ENCODE assay signal across 8 cellular contexts in genomic region chr19:12881172-12881808, GRCh38. TPM values are rescaled to one million over a fixed set of nuclear protein-coding genes. Genes with fewer than 3 reads are reported as not detected.
DNase-seq lines count a peak whose midpoint lies in the region; ATAC-seq and TF ChIP-seq lines count a peak whose summit lies in the region.

Gene DNASE2 (minus strand): TSS chr19:12881449. CDS start chr19:12881375, 74 bp downstream.

- peaks cover 34% of the 10 kb centered on the region for H3K4me1 ChIP-seq in DOHH2 (ENCODE audit: control insufficient read depth, low read length)

- peaks cover 24% of the 10 kb centered on the region for H3K9me3 Mint-ChIP-seq in nephron progenitor cell
- peaks cover 0 to 8% of the 10 kb centered on the region in 2 donors for H3K9me3 Mint-ChIP-seq in stimulated activated naive CD8-positive, alpha-beta T cell treated with anti-CD3 and anti-CD28 coated beads, Interleukin-15, amount 100 ng/mL, for 72 hours

- no peaks in the 10 kb centered on the region for H3K9me2 ChIP-seq in DOHH2 (replicated peaks; ENCODE audit: control insufficient read depth, low read length)

- peaks cover 13% of the 10 kb centered on the region for H3K79me2 ChIP-seq in DOHH2 (ENCODE audit: control insufficient read depth, low read length)

- H3K4me3 Mint-ChIP-seq in nephron progenitor cell = peak within 1 kb of the TSS; percentile 88
- H3K4me3 Mint-ChIP-seq in stimulated activated naive CD8-positive, alpha-beta T cell treated with anti-CD3 and anti-CD28 coated beads, Interleukin-15, amount 100 ng/mL, for 72 hours = peak within 1 kb of the TSS; percentile 91 to 92

- TF ChIP-seq CTCF in DOHH2 (IDR thresholded peaks at IDR 0.05; ENCODE audit: low read depth, low read length, poor library complexity, severe bottlenecking) (no peak), fibroblast of the aortic adventitia (IDR thresholded peaks at IDR 0.05; ENCODE audit: insufficient read depth, low read length) (no peak), nephron progenitor cell (IDR thresholded peaks at IDR 0.05) (no peak)

- DNase-seq in GOT3 (lab: John Stamatoyannopoulos, UW) (peak; percentile 71), LoVo (ENCODE audit: low spot score) (peak; percentile 98), SHP77 (lab: John Stamatoyannopoulos, UW) (peak; percentile 93 to 96), fibroblast of the aortic adventitia (ENCODE audit: low read depth) (peak; percentile 93), nephron progenitor cell (peak; percentile 92)
- DNase-seq in activated effector memory CD4-positive, alpha-beta T cell treated with anti-CD3 and anti-CD28 coated beads, Interleukin-2, amount 50 U/mL, for 16 hours = peak; percentile 96
- peak; percentile 83 to 91 for DNase-seq in stimulated activated naive CD8-positive, alpha-beta T cell treated with anti-CD3 and anti-CD28 coated beads, Interleukin-15, amount 100 ng/mL, for 72 hours

- peaks cover 12% of the 10 kb centered on the region for H3K9me3 ChIP-seq in DOHH2 (ENCODE audit: control insufficient read depth, insufficient read depth, low read length)

- H3K4me3 ChIP-seq in DOHH2 (ENCODE audit: low read length) (peak within 1 kb of the TSS; percentile 95), fibroblast of the aortic adventitia (ENCODE audit: low read depth, low read length) (peak within 1 kb of the TSS; percentile 88)

- H4K20me1 ChIP-seq in DOHH2 (ENCODE audit: control insufficient read depth, insufficient read depth, low read depth, low read length) = no peaks in the 10 kb centered on the region

- H3F3A ChIP-seq in DOHH2 (ENCODE audit: control insufficient read depth, insufficient read depth) = no peaks in the 10 kb centered on the region

- H3K36me3 Mint-ChIP-seq in nephron progenitor cell (ENCODE audit: low read depth) = peaks cover 5% of the 10 kb centered on the region

- H3K27ac ChIP-seq in DOHH2 (ENCODE audit: low read depth, low read length) = peak within 1 kb of the TSS; percentile 49

- H3K4me2 ChIP-seq in DOHH2 (ENCODE audit: low read length) = peak within 1 kb of the TSS; percentile 85

- peaks cover 7% of the 10 kb centered on the region for H3K36me3 ChIP-seq in DOHH2 (ENCODE audit: control insufficient read depth, low read length)

- H3K4me1 Mint-ChIP-seq in nephron progenitor cell = peaks cover 11% of the 10 kb centered on the region
- H3K4me1 Mint-ChIP-seq in stimulated activated naive CD8-positive, alpha-beta T cell treated with anti-CD3 and anti-CD28 coated beads, Interleukin-15, amount 100 ng/mL, for 72 hours = peaks cover 48% of the 10 kb centered on the region

- peak; percentile 74 for ATAC-seq in stimulated activated naive CD8-positive, alpha-beta T cell treated with anti-CD3 and anti-CD28 coated beads, Interleukin-15, amount 100 ng/mL, for 72 hours

- peaks cover 53% of the 10 kb centered on the region for H3K27me3 Mint-ChIP-seq in nephron progenitor cell (ENCODE audit: low read depth, poor library complexity)
- no peaks in the 10 kb centered on the region for H3K27me3 Mint-ChIP-seq in stimulated activated naive CD8-positive, alpha-beta T cell treated with anti-CD3 and anti-CD28 coated beads, Interleukin-15, amount 100 ng/mL, for 72 hours

- H3K27ac Mint-ChIP-seq in nephron progenitor cell = no peak within 1 kb of the TSS
- peak within 1 kb of the TSS; percentile 86 to 88 for H3K27ac Mint-ChIP-seq in stimulated activated naive CD8-positive, alpha-beta T cell treated with anti-CD3 and anti-CD28 coated beads, Interleukin-15, amount 100 ng/mL, for 72 hours

- H3K27me3 ChIP-seq in DOHH2 (ENCODE audit: control insufficient read depth, low read length) = peaks cover 6% of the 10 kb centered on the region; the same call in 1 of the 2 replicates

RNA-seq across cellular contexts. Expression of gene DNASE2, which starts in this region (rescaled TPM):
- 22.7 and 23.4 TPM in 2 replicates for total RNA-seq in fibroblast of the aortic adventitia (ENCODE audit: low replicate concordance)

Comparison
In these comparisons a context has a peak if more than half of its experiments do, and no peak if none do; other contexts are left out.
1. Peak in every context shown above with its lines: DNase-seq, ATAC-seq, H3K4me3 ChIP-seq and H3K27ac ChIP-seq.